ENCODE assay signal across 8 cellular contexts in genomic region chr6:111087106-111087835, GRCh38. TPM values are rescaled to one million over a fixed set of nuclear protein-coding genes. Genes with fewer than 3 reads are reported as not detected.
A peak's percentile ranks its signal among the peaks of the same experiment; 100 is the strongest.
DNase-seq lines count a peak whose midpoint lies in the region; ATAC-seq and TF ChIP-seq lines count a peak whose summit lies in the region.

Gene SLC16A10, plus strand, starts transcription at chr6:111087503. Its CDS starts 250 bp downstream, at chr6:111087753.

- no peaks in the 10 kb centered on the region for H3K36me3 ChIP-seq in mesenchymal stem cell (ENCODE audit: control insufficient read depth in 1 of 2, insufficient read depth in 2 of 2, low read depth in 1 of 2, low read length in 2 of 2)

- ATAC-seq in GM18909 (IDR thresholded peaks at IDR 0.05; ENCODE audit: poor library complexity, unreplicated experiment), result peak; percentile 85
- ATAC-seq in HG03139 (IDR thresholded peaks at IDR 0.05; ENCODE audit: unreplicated experiment), result peak; percentile 86

- no peak within 1 kb of the TSS for H3K4ac ChIP-seq in mesenchymal stem cell (ENCODE audit: low read depth in 1 of 2, low read length in 2 of 2)

- H2BK120ac ChIP-seq in mesenchymal stem cell (ENCODE audit: low read depth, low read length), result no peak within 1 kb of the TSS

- peaks cover 12% of the 10 kb centered on the region for H3K4me1 ChIP-seq in mesenchymal stem cell (ENCODE audit: control insufficient read depth, insufficient read depth, low read depth, low read length)

- H2BK5ac ChIP-seq in mesenchymal stem cell (ENCODE audit: low read depth, low read length, poor library complexity, severe bottlenecking), result no peak within 1 kb of the TSS

- H3K27ac ChIP-seq in dorsolateral prefrontal cortex (peak within 1 kb of the TSS in 13 of 59 donors; percentile 3 to 70 (median 25)), mesenchymal stem cell (ENCODE audit: low read length, poor library complexity, severe bottlenecking) (no peak within 1 kb of the TSS)

- H3K27me3 ChIP-seq in dorsolateral prefrontal cortex (peaks cover 0 to 30% (median 0%) of the 10 kb centered on the region in 45 donors), mesenchymal stem cell (ENCODE audit: control insufficient read depth in 1 of 2, insufficient read depth in 1 of 2, low read length in 2 of 2) (peaks cover 15 to 73% of the 10 kb centered on the region in 2 experiments)

- TF ChIP-seq CTCF in AG10803 (conservative IDR thresholded peaks at IDR 0.05; ENCODE audit: low read length) (no peak), dorsolateral prefrontal cortex (IDR thresholded peaks at IDR 0.05 in 54 of 56, conservative IDR thresholded peaks at IDR 0.05 in 2 of 56; ENCODE audit: low read depth in 1 of 56, partially characterized antibody in 56 of 56) (no peak)

- peak within 1 kb of the TSS; percentile 42 for H3K4me3 ChIP-seq in AG10803 (ENCODE audit: low read length)
- H3K4me3 ChIP-seq in dorsolateral prefrontal cortex, result peak within 1 kb of the TSS; percentile 41 to 80 (median 66)
- peak within 1 kb of the TSS; percentile 63 to 74 for H3K4me3 ChIP-seq in mesenchymal stem cell (ENCODE audit: insufficient read depth in 1 of 2, low read depth in 1 of 2, low read length in 2 of 2)

- H3K9ac ChIP-seq in mesenchymal stem cell (ENCODE audit: low read length), result no peak within 1 kb of the TSS

- H4K8ac ChIP-seq in mesenchymal stem cell (ENCODE audit: low read length), result no peak within 1 kb of the TSS

- H2BK12ac ChIP-seq in mesenchymal stem cell (ENCODE audit: low read length in 2 of 2), result no peak within 1 kb of the TSS

- no peak within 1 kb of the TSS for H2BK15ac ChIP-seq in mesenchymal stem cell (ENCODE audit: low read depth, poor library complexity, severe bottlenecking)

- no peak within 1 kb of the TSS for H4K91ac ChIP-seq in mesenchymal stem cell (ENCODE audit: low read length)

- 1% methylated on average over 59 of the region's 86 CpGs for WGBS in mesenchymal stem cell

- H3K23ac ChIP-seq in mesenchymal stem cell (ENCODE audit: low read length in 2 of 2), result peak within 1 kb of the TSS in 1 of 2 experiments; percentile 34

- H3K4me2 ChIP-seq in mesenchymal stem cell (ENCODE audit: low read length, poor library complexity, severe bottlenecking), result peak within 1 kb of the TSS; percentile 55

- H3K18ac ChIP-seq in mesenchymal stem cell (ENCODE audit: low read depth in 1 of 2, low read length in 2 of 2), result no peak within 1 kb of the TSS

- H3K79me1 ChIP-seq in mesenchymal stem cell (replicated peaks; ENCODE audit: low read length, poor library complexity, severe bottlenecking), result no peaks in the 10 kb centered on the region

- no peak within 1 kb of the TSS for H3K14ac ChIP-seq in mesenchymal stem cell (ENCODE audit: low read length in 2 of 2)

- intact Hi-C loops in dorsolateral prefrontal cortex (cut with DNase I), result no loop called here

- peak within 1 kb of the TSS; percentile 39 for H2AFZ ChIP-seq in mesenchymal stem cell (ENCODE audit: low read depth, low read length)

- DNase-seq in AG10803 (ENCODE audit: low read depth) (no peak), NCI-H345 (lab: John Stamatoyannopoulos, UW) (peak; percentile 86), dorsolateral prefrontal cortex (peak; percentile 28 to 80 (median 63)), mesenchymal stem cell (peak; percentile 31)
- peak; percentile 78 for DNase-seq in activated CD4-positive, alpha-beta T cell treated with anti-CD3 and anti-CD28 coated beads, Interleukin-2, amount 50 U/mL, for 1 hour
- peak; percentile 65 for DNase-seq in stimulated activated CD8-positive, alpha-beta memory T cell treated with anti-CD3 and anti-CD28 coated beads, Interleukin-15, amount 100 ng/mL, for 1 hour (ENCODE audit: low read depth)

- H2AK5ac ChIP-seq in mesenchymal stem cell (ENCODE audit: low read length, severe bottlenecking), result no peak within 1 kb of the TSS

- H3K9me3 ChIP-seq in mesenchymal stem cell (ENCODE audit: control insufficient read depth, low read length), result no peaks in the 10 kb centered on the region

RNA-seq across cellular contexts. Expression of gene SLC16A10, which starts in this region (rescaled TPM):
- total RNA-seq in dorsolateral prefrontal cortex, result 10 to 100 TPM in 108 of 120 experiments, 1 to 10 TPM in 12; 5.6 to 28.1 (median 13.5) TPM
- polyA plus RNA-seq in mesenchymal stem cell (2013, experiment 1 of 2), result not detected
- not detected for polyA plus RNA-seq in mesenchymal stem cell (2013, experiment 2 of 2)
